In the genomic region with DNA sequence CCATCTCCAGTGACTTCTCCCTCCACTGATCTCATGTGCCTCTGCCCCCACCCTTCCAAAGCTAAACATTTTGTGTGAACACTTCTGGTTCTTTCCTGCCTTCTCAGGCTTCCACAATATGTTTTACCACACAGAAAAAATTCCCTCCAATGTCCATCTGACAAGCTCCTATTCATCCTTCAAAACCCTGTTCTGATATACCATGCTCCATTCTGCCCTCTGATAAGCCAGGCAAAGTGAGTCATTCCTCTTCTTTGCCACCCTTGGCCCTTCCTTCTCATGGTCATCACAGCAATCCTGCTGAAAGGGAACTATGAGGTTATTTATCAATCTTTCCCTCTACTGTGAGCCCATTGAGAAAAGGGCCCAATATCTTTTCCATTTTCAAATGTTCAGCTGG, we compare ENCODE assay signal across 22 cellular contexts.
DNase-seq lines count a peak whose midpoint lies in the region; ATAC-seq, FAIRE-seq and TF ChIP-seq lines count a peak whose summit lies in the region.
"Had no signal": no experiment of that assay in that cellular context is flagged by ENCODE, and none has a peak within 500 bp of the region (broad histone marks: within the 10 kb centered on the region; RNA-seq: fewer than 3 reads in every experiment).

No MANE protein-coding gene starts in this region.

- no peaks in the 10 kb centered on the region for H3K79me1 ChIP-seq in H1 (ENCODE audit: low read depth, low read length)

- no peak for FAIRE-seq in H1 (lab: Jason Lieb, UNC)
- FAIRE-seq: A204.1, G401.6, GM12891, GM19239 had no signal

- no peak for TF ChIP-seq RAD21 in H1 (IDR thresholded peaks at IDR 0.05 in 1 of 2, conservative IDR thresholded peaks at IDR 0.05 in 1 of 2; ENCODE audit: low read depth in 2 of 2, low read length in 2 of 2)

- no peak overlapping the region for H3K23ac ChIP-seq in H1 (ENCODE audit: insufficient read length)

- H3K4me1 ChIP-seq in HEK293 (ENCODE audit: control insufficient read depth, insufficient read depth, low read length) (no peaks in the 10 kb centered on the region), H1 (replicated peaks in 1 of 4; ENCODE audit: control insufficient read depth in 3 of 4, insufficient read depth in 4 of 4, low read length in 3 of 4) (peaks cover 0 to 3% (median 1%) of the 10 kb centered on the region in 4 experiments; a peak in 5 of 7 replicates), stomach smooth muscle (ENCODE audit: control insufficient read depth, insufficient read depth, low read length) (peaks cover 19% of the 10 kb centered on the region)
- H3K4me1 ChIP-seq: BE2C, BLaER1 had no signal

- TF ChIP-seq CTCF in HEK293 (tag by site-specific recombination; IDR thresholded peaks at IDR 0.05), result no peak
- no peak for TF ChIP-seq CTCF in H1 (IDR thresholded peaks at IDR 0.05; ENCODE audit: control extremely low read depth in 1 of 3, insufficient read depth in 1 of 3, low read depth in 1 of 3, low read length in 3 of 3)

- H2BK120ac ChIP-seq in H1 (replicated peaks; ENCODE audit: low read depth, low read length), result no peak overlapping the region

- H3K18ac ChIP-seq in H1 (ENCODE audit: extremely low read depth, low read length), result no peak overlapping the region

- no peak overlapping the region for H2BK20ac ChIP-seq in H1 (ENCODE audit: low read length)

- peak overlapping the region; percentile 78 for H3K56ac ChIP-seq in H1 (replicated peaks; ENCODE audit: insufficient read length, low read depth, low read length)

- POLR2A ChIA-PET in HEK293 (lab: Yijun Ruan, JAX), result no interaction called here
- POLR2A ChIA-PET in H1 (lab: Charles Lee; ENCODE audit: partially characterized antibody), result no interaction called here

- no peak overlapping the region for H3K4me3 ChIP-seq in HEK293 (ENCODE audit: low read depth, low read length)
- no peak overlapping the region for H3K4me3 ChIP-seq in H1 (ENCODE audit: extremely low read depth in 1 of 4, insufficient read depth in 2 of 4, low read depth in 3 of 4, low read length in 4 of 4)
- no peak overlapping the region for H3K4me3 ChIP-seq in stomach smooth muscle (ENCODE audit: low read length in 2 of 2)
- H3K4me3 ChIP-seq: BLaER1 had no signal

- H3K9ac ChIP-seq in H1 (replicated peaks in 1 of 4; ENCODE audit: extremely low read depth in 1 of 4, low read depth in 3 of 4, low read length in 3 of 4) (no peak overlapping the region), stomach smooth muscle (ENCODE audit: low read length in 2 of 2) (no peak overlapping the region)
- H3K9ac ChIP-seq: BLaER1 had no signal

- DNase-seq in H1 (ENCODE audit: low read depth in 1 of 2, low spot score in 2 of 2) (no peak), DMS53 (lab: John Stamatoyannopoulos, UW) (no peak)
- DNase-seq: 8988T; ACHN; BE2C; C1 segment of cervical spinal cord; CD4-positive, alpha-beta memory T cell; CD4-positive, CD25-positive, alpha-beta regulatory T cell; CD8-positive, alpha-beta memory T cell; COR-L47; DMS 273 treated with DMSO at 0.1 percent for 48 hours; DMS153; DMS79 treated with DMSO at 0.1 percent for 48 hours; GF-D8 had no signal

- H2BK12ac ChIP-seq in H1 (ENCODE audit: low read depth, low read length), result no peak overlapping the region

- no peaks in the 10 kb centered on the region for H3K23me2 ChIP-seq in H1 (ENCODE audit: low read depth, low read length)

- no peak overlapping the region for H4K5ac ChIP-seq in H1 (ENCODE audit: insufficient read length, low read depth, low read length)

- H2BK15ac ChIP-seq in H1 (ENCODE audit: low read length), result no peak overlapping the region

- no peak overlapping the region for H3K27ac ChIP-seq in HEK293 (ENCODE audit: extremely low read depth, low read depth, low read length)
- H3K27ac ChIP-seq in H1 (ENCODE audit: low read depth, low read length), result no peak overlapping the region
- peak overlapping the region; percentile 66 for H3K27ac ChIP-seq in stomach smooth muscle (ENCODE audit: low read length)
- H3K27ac ChIP-seq: BLaER1 had no signal

- H2AFZ ChIP-seq in H1 (ENCODE audit: low read length), result no peak overlapping the region

- no peak overlapping the region for H4K91ac ChIP-seq in H1 (replicated peaks; ENCODE audit: insufficient read length, low read length)

- H3K36me3 ChIP-seq in HEK293 (ENCODE audit: control insufficient read depth in 2 of 2, insufficient read depth in 1 of 2, low read length in 2 of 2) (no peaks in the 10 kb centered on the region), H1 (ENCODE audit: control insufficient read depth in 2 of 4, insufficient read depth in 4 of 4, low read length in 3 of 4) (no peaks in the 10 kb centered on the region), stomach smooth muscle (ENCODE audit: control insufficient read depth in 2 of 2, insufficient read depth in 2 of 2, low read length in 2 of 2) (no peaks in the 10 kb centered on the region)
- H3K36me3 ChIP-seq: BE2C, BLaER1 had no signal

- no peak for TF ChIP-seq POLR2A in H1 (IDR thresholded peaks at IDR 0.05; ENCODE audit: control extremely low read depth in 1 of 2, low read depth in 2 of 2, low read length in 2 of 2)

- H4K8ac ChIP-seq in H1 (ENCODE audit: extremely low read depth, insufficient read depth, low read length), result no peak overlapping the region

- no peak for TF ChIP-seq EP300 in H1 (IDR thresholded peaks at IDR 0.05; ENCODE audit: borderline replicate concordance in 1 of 2, low read depth in 2 of 2, low read length in 2 of 2)

- CTCF ChIA-PET in HEK293 (lab: Yijun Ruan, JAX), result interaction anchor here (0.6 to 1.5 kb wide), 2 partner anchors 30 to 144 kb away, joined by 4 to 5 read pairs; no protein-coding TSS in a partner anchor
- CTCF ChIA-PET in H1 (lab: Charles Lee; ENCODE audit: partially characterized antibody), result interaction anchor here (1.0 to 5.2 kb wide), 8 partner anchors 8 to 175 kb away, joined by 3 to 35 read pairs (median 4); no protein-coding TSS in a partner anchor

- no peak overlapping the region for H3K4ac ChIP-seq in H1 (replicated peaks; ENCODE audit: insufficient read length, low read depth, low read length)

- H4K20me1 ChIP-seq in H1 (replicated peaks in 1 of 2; ENCODE audit: control insufficient read depth in 1 of 2, insufficient read depth in 2 of 2, low read length in 2 of 2), result no peaks in the 10 kb centered on the region
- H4K20me1 ChIP-seq: BLaER1 had no signal

- H3K9me3 ChIP-seq in HEK293 (ENCODE audit: control insufficient read depth, insufficient read depth, low read depth, low read length) (no peaks in the 10 kb centered on the region), H1 (ENCODE audit: insufficient read depth in 2 of 2, low read depth in 1 of 2, low read length in 1 of 2) (no peaks in the 10 kb centered on the region), stomach smooth muscle (ENCODE audit: control insufficient read depth in 2 of 2, low read length in 2 of 2) (no peaks in the 10 kb centered on the region)
- H3K9me3 ChIP-seq: BE2C, BLaER1 had no signal

- no peak overlapping the region for H3K14ac ChIP-seq in H1 (ENCODE audit: insufficient read length)

- H3K79me2 ChIP-seq in H1 (ENCODE audit: control insufficient read depth in 1 of 2, insufficient read depth in 2 of 2, low read length in 2 of 2), result no peaks in the 10 kb centered on the region

- no peak for ATAC-seq in HG03442 (IDR thresholded peaks at IDR 0.05; ENCODE audit: unreplicated experiment)

- no peak overlapping the region for H2BK5ac ChIP-seq in H1 (ENCODE audit: low read depth, low read length)

- no peak overlapping the region for H2AK5ac ChIP-seq in H1 (ENCODE audit: low read depth, low read length)

- no peaks in the 10 kb centered on the region; a peak in 1 of 7 replicates for H3K27me3 ChIP-seq in H1 (replicated peaks in 1 of 4; ENCODE audit: control insufficient read depth in 3 of 4, extremely low read depth in 1 of 4, insufficient read depth in 3 of 4, low read length in 3 of 4)
- H3K27me3 ChIP-seq in stomach smooth muscle (ENCODE audit: control insufficient read depth in 1 of 2, insufficient read depth in 2 of 2, low read length in 2 of 2), result no peaks in the 10 kb centered on the region
- H3K27me3 ChIP-seq: BLaER1 had no signal

- H3K4me2 ChIP-seq in H1 (ENCODE audit: insufficient read depth in 1 of 2, low read depth in 2 of 2, low read length in 2 of 2), result no peak overlapping the region
- H3K4me2 ChIP-seq: BLaER1 had no signal

TF ChIP-seq in HEK293, 187 proteins besides CTCF, POLR2A, EP300 and RAD21 (continues in another document):
- TF ChIP-seq ZFP3 (tag by site-specific recombination; IDR thresholded peaks at IDR 0.05; ENCODE audit: low read depth), result peak; percentile 66
- TF ChIP-seq WT1 (tag by site-specific recombination; IDR thresholded peaks at IDR 0.05), result no peak
- no peak for TF ChIP-seq ZNF37A (tag by site-specific recombination; IDR thresholded peaks at IDR 0.05)
- no peak for TF ChIP-seq ZNF155 (tag by site-specific recombination; IDR thresholded peaks at IDR 0.05)

TF ChIP-seq in H1, 55 proteins besides CTCF, POLR2A, EP300 and RAD21 (continues in another document):
- no peak for TF ChIP-seq POLR2AphosphoS5 (IDR thresholded peaks at IDR 0.05; ENCODE audit: low read depth, low read length)
- no peak for TF ChIP-seq CBX5 (IDR thresholded peaks at IDR 0.05; ENCODE audit: low read depth, low read length)
- TF ChIP-seq TBP (IDR thresholded peaks at IDR 0.05; ENCODE audit: low read depth, low read length), result no peak
- TF ChIP-seq BCL11A (IDR thresholded peaks at IDR 0.05; ENCODE audit: low read depth in 2 of 2, low read length in 2 of 2), result no peak
- no peak for TF ChIP-seq SIRT6 (IDR thresholded peaks at IDR 0.05; ENCODE audit: low read length)
- TF ChIP-seq, protein P1, sequence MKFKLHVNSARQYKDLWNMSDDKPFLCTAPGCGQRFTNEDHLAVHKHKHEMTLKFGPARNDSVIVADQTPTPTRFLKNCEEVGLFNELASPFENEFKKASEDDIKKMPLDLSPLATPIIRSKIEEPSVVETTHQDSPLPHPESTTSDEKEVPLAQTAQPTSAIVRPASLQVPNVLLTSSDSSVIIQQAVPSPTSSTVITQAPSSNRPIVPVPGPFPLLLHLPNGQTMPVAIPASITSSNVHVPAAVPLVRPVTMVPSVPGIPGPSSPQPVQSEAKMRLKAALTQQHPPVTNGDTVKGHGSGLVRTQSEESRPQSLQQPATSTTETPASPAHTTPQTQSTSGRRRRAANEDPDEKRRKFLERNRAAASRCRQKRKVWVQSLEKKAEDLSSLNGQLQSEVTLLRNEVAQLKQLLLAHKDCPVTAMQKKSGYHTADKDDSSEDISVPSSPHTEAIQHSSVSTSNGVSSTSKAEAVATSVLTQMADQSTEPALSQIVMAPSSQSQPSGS (IDR thresholded peaks at IDR 0.05; ENCODE audit: low read length), result no peak
- TF ChIP-seq SAP30 (IDR thresholded peaks at IDR 0.05; ENCODE audit: insufficient read depth, insufficient replicate concordance, low read length), result no peak
- no peak for TF ChIP-seq SP4 (IDR thresholded peaks at IDR 0.05; ENCODE audit: low read length)
- no peak for TF ChIP-seq TAF1 (IDR thresholded peaks at IDR 0.05; ENCODE audit: low read depth, low read length)
- TF ChIP-seq SIN3A (conservative IDR thresholded peaks at IDR 0.05 in 1 of 2, IDR thresholded peaks at IDR 0.05 in 1 of 2; ENCODE audit: low read depth in 1 of 2, low read length in 2 of 2), result no peak
- TF ChIP-seq, protein P2, sequence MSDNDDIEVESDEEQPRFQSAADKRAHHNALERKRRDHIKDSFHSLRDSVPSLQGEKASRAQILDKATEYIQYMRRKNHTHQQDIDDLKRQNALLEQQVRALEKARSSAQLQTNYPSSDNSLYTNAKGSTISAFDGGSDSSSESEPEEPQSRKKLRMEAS (IDR thresholded peaks at IDR 0.05), result no peak
- TF ChIP-seq TEAD4 (IDR thresholded peaks at IDR 0.05; ENCODE audit: low read depth, low read length), result no peak
